Comparison of ENCODE assay signal across 1 cellular context in the genomic region with DNA sequence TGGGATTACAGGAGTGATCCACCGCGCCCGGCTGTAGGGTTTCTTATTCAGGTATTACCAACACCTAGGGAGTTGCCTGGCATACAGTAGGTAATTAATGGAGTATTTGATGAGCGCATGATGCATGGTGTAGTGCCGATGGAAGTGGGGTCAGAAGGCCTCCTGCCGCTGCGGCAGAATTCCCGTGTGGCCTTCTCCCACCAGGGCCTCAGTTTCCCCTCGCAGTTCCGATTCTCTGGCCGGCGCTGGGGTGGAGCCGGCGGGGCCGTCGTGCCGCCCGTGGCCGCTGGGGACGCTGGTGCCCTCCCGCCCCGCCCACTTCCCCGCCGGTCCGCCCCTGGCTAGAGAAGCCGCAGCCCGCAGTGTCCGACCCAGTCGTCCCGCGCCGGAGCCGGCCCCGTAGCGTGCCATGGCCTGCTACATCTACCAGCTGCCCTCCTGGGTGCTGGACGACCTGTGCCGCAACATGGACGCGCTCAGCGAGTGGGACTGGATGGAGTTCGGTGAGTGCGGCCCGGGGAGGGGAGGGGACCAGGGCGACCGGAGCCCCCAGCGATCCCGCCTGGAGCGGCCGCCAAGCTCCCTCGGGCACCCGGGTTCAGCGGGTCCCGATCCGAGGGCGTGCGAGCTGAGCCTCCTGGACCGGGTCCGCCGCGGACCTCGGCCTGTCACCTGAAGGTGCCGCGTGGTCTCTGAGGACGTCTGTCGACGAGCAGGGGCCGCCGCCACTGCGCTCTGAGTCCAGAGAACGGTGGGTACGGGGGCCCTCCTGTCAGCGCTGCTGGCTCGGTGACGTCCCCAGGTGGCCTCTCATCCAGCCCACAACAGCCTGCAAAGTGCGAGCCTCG.
A peak's percentile ranks its signal among the peaks of the same experiment; 100 is the strongest.
TF ChIP-seq lines count a peak whose summit lies in the region.

A gene with protein sequence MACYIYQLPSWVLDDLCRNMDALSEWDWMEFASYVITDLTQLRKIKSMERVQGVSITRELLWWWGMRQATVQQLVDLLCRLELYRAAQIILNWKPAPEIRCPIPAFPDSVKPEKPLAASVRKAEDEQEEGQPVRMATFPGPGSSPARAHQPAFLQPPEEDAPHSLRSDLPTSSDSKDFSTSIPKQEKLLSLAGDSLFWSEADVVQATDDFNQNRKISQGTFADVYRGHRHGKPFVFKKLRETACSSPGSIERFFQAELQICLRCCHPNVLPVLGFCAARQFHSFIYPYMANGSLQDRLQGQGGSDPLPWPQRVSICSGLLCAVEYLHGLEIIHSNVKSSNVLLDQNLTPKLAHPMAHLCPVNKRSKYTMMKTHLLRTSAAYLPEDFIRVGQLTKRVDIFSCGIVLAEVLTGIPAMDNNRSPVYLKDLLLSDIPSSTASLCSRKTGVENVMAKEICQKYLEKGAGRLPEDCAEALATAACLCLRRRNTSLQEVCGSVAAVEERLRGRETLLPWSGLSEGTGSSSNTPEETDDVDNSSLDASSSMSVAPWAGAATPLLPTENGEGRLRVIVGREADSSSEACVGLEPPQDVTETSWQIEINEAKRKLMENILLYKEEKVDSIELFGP (plus strand): TSS at position 374 of the 848 bp plus-strand sequence. CDS start 36 bp downstream, at position 410.

TF ChIP-seq in WTC11, 78 proteins besides CTCF, POLR2A, EP300 and RAD21 (continued from another document):
- TF ChIP-seq USF1 (CRISPR knock-in tag; IDR thresholded peaks at IDR 0.05), result no peak
- peak; percentile 32; the same call in 1 of the 2 replicates for TF ChIP-seq NFE2L1 (CRISPR knock-in tag; IDR thresholded peaks at IDR 0.05)
